In genomic region chr7:130897515-130898419, GRCh38 we compare ENCODE assay signal across 9 cellular contexts.
DNase-seq lines count a peak whose midpoint lies in the region; ATAC-seq lines count a peak whose summit lies in the region.
"Had no signal": no experiment of that assay in that cellular context is flagged by ENCODE, and none has a peak within 500 bp of the region (broad histone marks: within the 10 kb centered on the region; RNA-seq: fewer than 3 reads in every experiment).

No MANE protein-coding gene starts in this region.

- H3K4me1 Mint-ChIP-seq in activated CD4-positive, alpha-beta T cell treated with anti-CD3 and anti-CD28 coated beads, Interleukin-2, amount 10 ng/mL, durations not matched to agents 7 days and 5 days = peaks cover 84% of the 10 kb centered on the region
- H3K4me1 Mint-ChIP-seq in T-cell (peaks cover 72 to 95% (median 89%) of the 10 kb centered on the region in 3 donors), immature natural killer cell (peaks cover 57 to 84% of the 10 kb centered on the region in 2 donors)

- H3K36me3 ChIP-seq in thymus (ENCODE audit: control insufficient read depth, insufficient read depth) = no peaks in the 10 kb centered on the region

- CTCF ChIA-PET in activated CD4-positive, alpha-beta T cell treated with anti-CD3 and anti-CD28 coated beads, Interleukin-2, amount 10 ng/mL, durations not matched to agents 7 days and 5 days (lab: Charles Lee) = interaction anchor here (0.6 to 3.0 kb wide), 46 partner anchors 8 to 656 kb away, joined by 3 to 36 read pairs (median 5); no protein-coding TSS in a partner anchor
- CTCF ChIA-PET in T-cell (lab: Charles Lee) = interaction anchor here (0.5 to 6.1 kb wide), 63 partner anchors 10 to 630 kb away, joined by 3 to 78 read pairs (median 5); no protein-coding TSS in a partner anchor

- no peaks in the 10 kb centered on the region for H3K27me3 Mint-ChIP-seq in activated CD4-positive, alpha-beta T cell treated with anti-CD3 and anti-CD28 coated beads, Interleukin-2, amount 10 ng/mL, durations not matched to agents 7 days and 5 days
- H3K27me3 Mint-ChIP-seq in T-cell (no peaks in the 10 kb centered on the region), immature natural killer cell (ENCODE audit: low read depth in 3 of 3) (peaks cover 4 to 34% (median 15%) of the 10 kb centered on the region in 3 donors)

- peaks cover 73% of the 10 kb centered on the region for H3K36me3 Mint-ChIP-seq in activated CD4-positive, alpha-beta T cell treated with anti-CD3 and anti-CD28 coated beads, Interleukin-2, amount 10 ng/mL, durations not matched to agents 7 days and 5 days (ENCODE audit: low read depth)
- H3K36me3 Mint-ChIP-seq in T-cell (peaks cover 69% of the 10 kb centered on the region), immature natural killer cell (peaks cover 3 to 19% (median 4%) of the 10 kb centered on the region in 3 donors)

- H3K4me1 ChIP-seq in thymus (ENCODE audit: control insufficient read depth, insufficient read depth, low read length) = peaks cover 8% of the 10 kb centered on the region

- H3K27me3 ChIP-seq in thymus (ENCODE audit: control insufficient read depth, insufficient read depth) = no peaks in the 10 kb centered on the region

- H3K4me3 ChIP-seq in thymus (ENCODE audit: low read length) = no peak overlapping the region

- no peaks in the 10 kb centered on the region for H3K9me3 ChIP-seq in thymus (ENCODE audit: control insufficient read depth)

- peak in 3 of 4 experiments; percentile 6 to 18 (median 7) for ATAC-seq in T-cell (replicated peaks in 1 of 4)

- peak overlapping the region; percentile 47 for H3K27ac ChIP-seq in thymus (ENCODE audit: low read depth)

- POLR2A ChIA-PET in activated CD4-positive, alpha-beta T cell treated with anti-CD3 and anti-CD28 coated beads, Interleukin-2, amount 10 ng/mL, durations not matched to agents 7 days and 5 days (lab: Charles Lee) = no interaction called here
- POLR2A ChIA-PET in T-cell (lab: Charles Lee) = interaction anchor here (0.5 to 1.6 kb wide), 9 partner anchors 14 to 208 kb away, joined by 3 to 5 read pairs (median 3); no protein-coding TSS in a partner anchor

- DNase-seq in activated CD4-positive, alpha-beta T cell treated with anti-CD3 and anti-CD28 coated beads, Interleukin-2, amount 10 ng/mL, durations not matched to agents 7 days and 5 days = no peak
- DNase-seq in activated CD4-positive, alpha-beta T cell treated with anti-CD3 and anti-CD28 coated beads, Interleukin-2, amount 50 U/mL, for 1 hour = no peak
- DNase-seq in T-cell (no peak), immature natural killer cell (no peak), DMS 273 treated with DMSO at 0.1 percent for 48 hours (lab: John Stamatoyannopoulos, UW) (no peak), NCI-H146 treated with DMSO at 0.1 percent for 48 hours (lab: John Stamatoyannopoulos, UW; ENCODE audit: unreplicated experiment) (no peak), cerebellum (ENCODE audit: low spot score) (no peak)
- DNase-seq: COR-L47 had no signal

- H3K27ac Mint-ChIP-seq in activated CD4-positive, alpha-beta T cell treated with anti-CD3 and anti-CD28 coated beads, Interleukin-2, amount 10 ng/mL, durations not matched to agents 7 days and 5 days = peak overlapping the region; percentile 52
- H3K27ac Mint-ChIP-seq in T-cell (peak overlapping the region; percentile 68 to 89), immature natural killer cell (peak overlapping the region in 5 of 6 donors; percentile 28 to 77 (median 35))

- H3K9me3 Mint-ChIP-seq in activated CD4-positive, alpha-beta T cell treated with anti-CD3 and anti-CD28 coated beads, Interleukin-2, amount 10 ng/mL, durations not matched to agents 7 days and 5 days = no peaks in the 10 kb centered on the region
- H3K9me3 Mint-ChIP-seq in T-cell (no peaks in the 10 kb centered on the region), immature natural killer cell (peaks cover 0 to 1% (median 0%) of the 10 kb centered on the region in 6 donors)

- H3K4me3 Mint-ChIP-seq in activated CD4-positive, alpha-beta T cell treated with anti-CD3 and anti-CD28 coated beads, Interleukin-2, amount 10 ng/mL, durations not matched to agents 7 days and 5 days = no peak overlapping the region
- H3K4me3 Mint-ChIP-seq in T-cell = no peak overlapping the region
- no peak overlapping the region for H3K4me3 Mint-ChIP-seq in immature natural killer cell

- WGBS in thymus = 95% methylated on average over 24 of the region's 24 CpGs
